8 cellular contexts compared by ENCODE assay signal in the genomic region with DNA sequence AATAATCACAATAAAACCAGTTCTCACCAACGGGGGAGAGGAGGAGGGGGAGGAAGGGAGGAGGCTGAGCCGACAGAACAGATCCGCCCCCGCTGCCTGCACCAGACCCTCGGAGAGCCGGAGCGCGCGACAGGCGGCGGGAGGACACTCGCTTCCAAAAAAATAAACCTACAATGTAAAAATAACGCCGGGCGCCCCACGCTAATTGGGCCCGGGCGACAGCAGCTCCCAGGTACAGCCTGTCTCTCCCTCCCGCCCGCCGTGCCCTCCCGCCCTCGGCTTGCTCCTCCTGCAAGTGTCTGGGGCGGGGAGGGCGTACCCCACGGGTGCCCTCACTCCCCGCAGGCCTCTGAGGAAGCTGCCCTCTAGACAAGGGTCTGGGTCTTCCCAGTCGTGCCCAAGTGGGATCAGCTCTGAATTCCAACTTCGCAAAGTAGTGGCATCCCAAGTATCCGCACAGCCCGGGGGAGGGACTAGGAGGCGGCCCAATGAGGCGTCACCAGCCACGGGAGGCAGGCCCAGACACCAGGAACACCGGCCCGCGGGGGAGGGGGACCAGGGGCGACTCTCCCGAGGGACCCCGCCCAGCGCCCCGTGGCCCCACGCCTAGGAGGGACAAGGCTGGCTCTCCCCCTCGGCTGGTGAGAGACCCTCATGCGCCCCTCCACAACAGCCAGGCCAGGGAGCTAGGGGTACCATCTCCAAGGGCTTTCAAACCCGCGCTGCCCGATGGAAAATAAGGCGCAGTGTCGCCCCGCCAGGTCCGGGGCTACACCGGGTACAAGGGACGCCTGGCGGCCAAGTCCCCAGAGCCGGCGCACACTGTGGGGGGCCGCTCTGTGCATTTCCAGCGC. TPM values are rescaled to one million over a fixed set of nuclear protein-coding genes. Genes with fewer than 3 reads are reported as not detected.
DNase-seq lines count a peak whose midpoint lies in the region; ATAC-seq and TF ChIP-seq lines count a peak whose summit lies in the region.

No MANE protein-coding gene starts in this region.

- H3K27me3 ChIP-seq in kidney epithelial cell (ENCODE audit: control insufficient read depth, insufficient read depth, low read length) = no peaks in the 10 kb centered on the region

- H3K4me1 Mint-ChIP-seq in chondrocyte (ENCODE audit: low read depth) = peaks cover 44% of the 10 kb centered on the region

- TF ChIP-seq CTCF in chondrocyte (IDR thresholded peaks at IDR 0.05) = peak; percentile 35
- TF ChIP-seq CTCF in kidney epithelial cell (IDR thresholded peaks at IDR 0.05; ENCODE audit: insufficient read depth, low read length, poor library complexity, severe bottlenecking) = peak; percentile 7

- no peaks in the 10 kb centered on the region for H3K9me3 Mint-ChIP-seq in chondrocyte (ENCODE audit: low read depth)

- no peaks in the 10 kb centered on the region for H3K36me3 Mint-ChIP-seq in chondrocyte (ENCODE audit: low read depth)

- DNase-seq in NCI-H524 (lab: John Stamatoyannopoulos, UW) (peak; percentile 69 to 83), NCI-H524 treated with DMSO at 0.1 percent for 48 hours (lab: John Stamatoyannopoulos, UW) (no peak), NCI-H2171 (lab: John Stamatoyannopoulos, UW) (peak; percentile 73), chondrocyte (ENCODE audit: low spot score) (peak; percentile 81), kidney epithelial cell (ENCODE audit: low read depth) (no peak)
- DNase-seq in activated CD4-positive, CD25-positive, alpha-beta regulatory T cell treated with anti-CD3 and anti-CD28 coated beads, Interleukin-2, amount 50 U/mL, for 72 hours = peak; percentile 63
- DNase-seq in stimulated activated CD4-positive, alpha-beta T cell treated with anti-CD3 and anti-CD28 coated beads, Interleukin-15, amount 100 ng/mL, for 1 hour (ENCODE audit: low read depth in 1 of 2, low spot score in 1 of 2) = peak; percentile 41 to 53

- H3K4me3 Mint-ChIP-seq in chondrocyte (ENCODE audit: unreplicated experiment) = peak overlapping the region; percentile 85

- H3K36me3 ChIP-seq in kidney epithelial cell (ENCODE audit: control insufficient read depth, insufficient read depth, low read length) = no peaks in the 10 kb centered on the region

- peak overlapping the region; percentile 97 for H3K4me3 ChIP-seq in kidney epithelial cell (ENCODE audit: low read depth, low read length)

- H3K27me3 Mint-ChIP-seq in chondrocyte (ENCODE audit: low read depth) = no peaks in the 10 kb centered on the region

- peak; percentile 35 for ATAC-seq in HG02938 (IDR thresholded peaks at IDR 0.05; ENCODE audit: unreplicated experiment)

- peak overlapping the region; percentile 78 for H3K27ac Mint-ChIP-seq in chondrocyte (ENCODE audit: unreplicated experiment)

RNA-seq across cellular contexts. Expression of a gene that starts 1.0 kb away (rescaled TPM):
- total RNA-seq in chondrocyte (327 to 390 TPM (median 348 TPM) in 3 replicates), kidney epithelial cell (113 and 115 TPM in 2 replicates)

Comparison
In these comparisons a context has a peak if more than half of its experiments do, and no peak if none do; other contexts are left out.
1. DNase-seq: peak in NCI-H524 (2 of 2), NCI-H2171 (single experiment), activated CD4-positive, CD25-positive, alpha-beta regulatory T cell treated with anti-CD3 and anti-CD28 coated beads, Interleukin-2, amount 50 U/mL, for 72 hours (single experiment), chondrocyte (single experiment) and stimulated activated CD4-positive, alpha-beta T cell treated with anti-CD3 and anti-CD28 coated beads, Interleukin-15, amount 100 ng/mL, for 1 hour (2 of 2); none in NCI-H524 treated with DMSO at 0.1 percent for 48 hours (single experiment) and kidney epithelial cell (single experiment).